Comparison of ENCODE assay signal across 8 cellular contexts in genomic region chr13:21936674-21937073, GRCh38.
"Had no signal": no experiment of that assay in that cellular context is flagged by ENCODE, and none has a peak within 500 bp of the region (broad histone marks: within the 10 kb centered on the region; RNA-seq: fewer than 3 reads in every experiment).

No MANE protein-coding gene starts in this region.

- H3K4me3 ChIP-seq: GM23338, K562 had no signal

- H3K4me2 ChIP-seq: GM23338 had no signal

- DNase-seq: H7, HCEC 1CT, HFFc6, KG1 had no signal

- H2AFZ ChIP-seq: GM23338 had no signal

- H3K27ac ChIP-seq: HL-60 had no signal

- H3K27ac Mint-ChIP-seq: GM23338, HFFc6 had no signal

- H3K4me3 Mint-ChIP-seq: GM23338, HFFc6 had no signal

- ATAC-seq: GM23338, HepG2, K562 had no signal
